ENCODE assay signal across 15 cellular contexts in genomic region chr12:3838065-3838464, GRCh38. TPM values are rescaled to one million over a fixed set of nuclear protein-coding genes. Genes with fewer than 3 reads are reported as not detected.
DNase-seq lines count a peak whose midpoint lies in the region; ATAC-seq and FAIRE-seq lines count a peak whose summit lies in the region.
"Had no signal": no experiment of that assay in that cellular context is flagged by ENCODE, and none has a peak within 500 bp of the region (broad histone marks: within the 10 kb centered on the region; RNA-seq: fewer than 3 reads in every experiment).

No MANE protein-coding gene starts in this region.

- peak overlapping the region; percentile 56 for H3K4me3 Mint-ChIP-seq in activated naive CD4-positive, alpha-beta T cell treated with anti-CD3 and anti-CD28 coated beads, Interleukin-2, amount 10 ng/mL, durations not matched to agents 7 days and 5 days
- H3K4me3 Mint-ChIP-seq in activated naive CD8-positive, alpha-beta T cell treated with anti-CD3 and anti-CD28 coated beads for 36 hours: peak overlapping the region; percentile 75
- peak overlapping the region; percentile 71 to 78 for H3K4me3 Mint-ChIP-seq in stimulated activated naive B cell treated with anti-CD40 and anti-IgM and Interleukin-4, amounts not matched to agents 10 μg/mL and 1 μg/mL and 100 μg/mL, for 72 hours

- peaks cover 57% of the 10 kb centered on the region for H3K36me3 Mint-ChIP-seq in activated naive CD4-positive, alpha-beta T cell treated with anti-CD3 and anti-CD28 coated beads, Interleukin-2, amount 10 ng/mL, durations not matched to agents 7 days and 5 days
- H3K36me3 Mint-ChIP-seq in activated naive CD4-positive, alpha-beta T cell treated with anti-CD3 and anti-CD28 coated beads, Interleukin-2, amount 50 U/mL, for 72 hours: peaks cover 11 to 45% of the 10 kb centered on the region in 2 donors
- H3K36me3 Mint-ChIP-seq in activated naive CD8-positive, alpha-beta T cell treated with anti-CD3 and anti-CD28 coated beads for 36 hours: peaks cover 54% of the 10 kb centered on the region
- peaks cover 28 to 30% of the 10 kb centered on the region in 2 donors for H3K36me3 Mint-ChIP-seq in stimulated activated naive B cell treated with anti-CD40 and anti-IgM and Interleukin-4, amounts not matched to agents 10 μg/mL and 1 μg/mL and 100 μg/mL, for 72 hours

- H3K27ac Mint-ChIP-seq in activated naive CD4-positive, alpha-beta T cell treated with anti-CD3 and anti-CD28 coated beads, Interleukin-2, amount 10 ng/mL, durations not matched to agents 7 days and 5 days: no peak overlapping the region
- H3K27ac Mint-ChIP-seq in activated naive CD4-positive, alpha-beta T cell treated with anti-CD3 and anti-CD28 coated beads, Interleukin-2, amount 50 U/mL, for 72 hours: no peak overlapping the region
- H3K27ac Mint-ChIP-seq in activated naive CD8-positive, alpha-beta T cell treated with anti-CD3 and anti-CD28 coated beads for 36 hours: peak overlapping the region; percentile 77
- H3K27ac Mint-ChIP-seq in stimulated activated naive B cell treated with anti-CD40 and anti-IgM and Interleukin-4, amounts not matched to agents 10 μg/mL and 1 μg/mL and 100 μg/mL, for 72 hours: peak overlapping the region; percentile 37

- CTCF ChIA-PET in activated naive CD4-positive, alpha-beta T cell treated with anti-CD3 and anti-CD28 coated beads, Interleukin-2, amount 10 ng/mL, durations not matched to agents 7 days and 5 days (lab: Charles Lee): no interaction called here

- H3K4me1 Mint-ChIP-seq in activated naive CD4-positive, alpha-beta T cell treated with anti-CD3 and anti-CD28 coated beads, Interleukin-2, amount 10 ng/mL, durations not matched to agents 7 days and 5 days: peaks cover 14% of the 10 kb centered on the region
- peaks cover 47% of the 10 kb centered on the region for H3K4me1 Mint-ChIP-seq in activated naive CD8-positive, alpha-beta T cell treated with anti-CD3 and anti-CD28 coated beads for 36 hours
- peaks cover 29 to 53% of the 10 kb centered on the region in 2 donors for H3K4me1 Mint-ChIP-seq in stimulated activated naive B cell treated with anti-CD40 and anti-IgM and Interleukin-4, amounts not matched to agents 10 μg/mL and 1 μg/mL and 100 μg/mL, for 72 hours

- no peak for ATAC-seq in activated naive CD4-positive, alpha-beta T cell treated with anti-CD3 and anti-CD28 coated beads, Interleukin-2, amount 50 U/mL, for 72 hours
- ATAC-seq in stimulated activated naive B cell treated with anti-CD40 and anti-IgM and Interleukin-4, amounts not matched to agents 10 μg/mL and 1 μg/mL and 100 μg/mL, for 72 hours (replicated peaks): peak; percentile 50 to 55
- ATAC-seq: HepG2, mucosa of descending colon had no signal

- H3K27me3 Mint-ChIP-seq in activated naive CD4-positive, alpha-beta T cell treated with anti-CD3 and anti-CD28 coated beads, Interleukin-2, amount 10 ng/mL, durations not matched to agents 7 days and 5 days: peaks cover 3% of the 10 kb centered on the region
- no peaks in the 10 kb centered on the region for H3K27me3 Mint-ChIP-seq in activated naive CD8-positive, alpha-beta T cell treated with anti-CD3 and anti-CD28 coated beads for 36 hours
- H3K27me3 Mint-ChIP-seq in stimulated activated naive B cell treated with anti-CD40 and anti-IgM and Interleukin-4, amounts not matched to agents 10 μg/mL and 1 μg/mL and 100 μg/mL, for 72 hours: no peaks in the 10 kb centered on the region

- no peak for DNase-seq in activated naive CD4-positive, alpha-beta T cell treated with anti-CD3 and anti-CD28 coated beads, Interleukin-2, amount 10 ng/mL, durations not matched to agents 7 days and 5 days
- DNase-seq in activated naive CD4-positive, alpha-beta T cell treated with anti-CD3 and anti-CD28 coated beads, Interleukin-2, amount 50 U/mL, for 72 hours (ENCODE audit: low spot score in 2 of 2): no peak
- DNase-seq in NOMO-1 treated with dmso at 0.1 percent for 144 hours (lab: John Stamatoyannopoulos, UW; ENCODE audit: unreplicated experiment) (peak; percentile 28), RCC 7860 (ENCODE audit: low spot score) (no peak), foreskin melanocyte (no peak), SHP77 (lab: John Stamatoyannopoulos, UW) (no peak)
- DNase-seq in activated naive CD8-positive, alpha-beta T cell treated with anti-CD3 and anti-CD28 coated beads for 36 hours: no peak
- DNase-seq in stimulated activated naive B cell treated with anti-CD40 and anti-IgM and Interleukin-4, amounts not matched to agents 10 μg/mL and 1 μg/mL and 100 μg/mL, for 72 hours: no peak
- DNase-seq: amniotic stem cell, DMS53, kidney, NCI-H1105 treated with DMSO at 0.1 percent for 48 hours, NCI-H2227 treated with DMSO at 0.1 percent for 48 hours had no signal

- no peaks in the 10 kb centered on the region for H3K9me3 Mint-ChIP-seq in activated naive CD4-positive, alpha-beta T cell treated with anti-CD3 and anti-CD28 coated beads, Interleukin-2, amount 10 ng/mL, durations not matched to agents 7 days and 5 days
- peaks cover 0 to 11% of the 10 kb centered on the region in 2 donors for H3K9me3 Mint-ChIP-seq in activated naive CD4-positive, alpha-beta T cell treated with anti-CD3 and anti-CD28 coated beads, Interleukin-2, amount 50 U/mL, for 72 hours
- H3K9me3 Mint-ChIP-seq in activated naive CD8-positive, alpha-beta T cell treated with anti-CD3 and anti-CD28 coated beads for 36 hours: peaks cover 17% of the 10 kb centered on the region
- no peaks in the 10 kb centered on the region for H3K9me3 Mint-ChIP-seq in stimulated activated naive B cell treated with anti-CD40 and anti-IgM and Interleukin-4, amounts not matched to agents 10 μg/mL and 1 μg/mL and 100 μg/mL, for 72 hours

- FAIRE-seq in RCC 7860 (lab: Jason Lieb, UNC): no peak
- FAIRE-seq: HepG2, kidney had no signal

RNA-seq across cellular contexts. Expression of gene PARP11, which starts 35.1 kb away (rescaled TPM):
- 10 to 100 TPM; 25.2 to 30.2 TPM for total RNA-seq in activated naive CD4-positive, alpha-beta T cell treated with anti-CD3 and anti-CD28 coated beads, Interleukin-2, amount 50 U/mL, for 72 hours
- total RNA-seq in activated naive CD8-positive, alpha-beta T cell treated with anti-CD3 and anti-CD28 coated beads for 36 hours: 10 to 100 TPM; 22.2 to 23.1 TPM

Comparison
In these comparisons a context has a peak if more than half of its experiments do, and no peak if none do; other contexts are left out.
1. H3K27ac Mint-ChIP-seq: peak in activated naive CD8-positive, alpha-beta T cell treated with anti-CD3 and anti-CD28 coated beads for 36 hours (single experiment) and stimulated activated naive B cell treated with anti-CD40 and anti-IgM and Interleukin-4, amounts not matched to agents 10 μg/mL and 1 μg/mL and 100 μg/mL, for 72 hours (single experiment); none in activated naive CD4-positive, alpha-beta T cell treated with anti-CD3 and anti-CD28 coated beads, Interleukin-2, amount 10 ng/mL, durations not matched to agents 7 days and 5 days (single experiment) and activated naive CD4-positive, alpha-beta T cell treated with anti-CD3 and anti-CD28 coated beads, Interleukin-2, amount 50 U/mL, for 72 hours (0 of 2).
2. ATAC-seq: peak in stimulated activated naive B cell treated with anti-CD40 and anti-IgM and Interleukin-4, amounts not matched to agents 10 μg/mL and 1 μg/mL and 100 μg/mL, for 72 hours (2 of 2); none in activated naive CD4-positive, alpha-beta T cell treated with anti-CD3 and anti-CD28 coated beads, Interleukin-2, amount 50 U/mL, for 72 hours (0 of 2).
3. Peak in every context shown above with its lines, with median percentiles within 50 percentile points of each other: H3K4me3 Mint-ChIP-seq.